Comparison of ENCODE assay signal across 28 cellular contexts in the genomic region with DNA sequence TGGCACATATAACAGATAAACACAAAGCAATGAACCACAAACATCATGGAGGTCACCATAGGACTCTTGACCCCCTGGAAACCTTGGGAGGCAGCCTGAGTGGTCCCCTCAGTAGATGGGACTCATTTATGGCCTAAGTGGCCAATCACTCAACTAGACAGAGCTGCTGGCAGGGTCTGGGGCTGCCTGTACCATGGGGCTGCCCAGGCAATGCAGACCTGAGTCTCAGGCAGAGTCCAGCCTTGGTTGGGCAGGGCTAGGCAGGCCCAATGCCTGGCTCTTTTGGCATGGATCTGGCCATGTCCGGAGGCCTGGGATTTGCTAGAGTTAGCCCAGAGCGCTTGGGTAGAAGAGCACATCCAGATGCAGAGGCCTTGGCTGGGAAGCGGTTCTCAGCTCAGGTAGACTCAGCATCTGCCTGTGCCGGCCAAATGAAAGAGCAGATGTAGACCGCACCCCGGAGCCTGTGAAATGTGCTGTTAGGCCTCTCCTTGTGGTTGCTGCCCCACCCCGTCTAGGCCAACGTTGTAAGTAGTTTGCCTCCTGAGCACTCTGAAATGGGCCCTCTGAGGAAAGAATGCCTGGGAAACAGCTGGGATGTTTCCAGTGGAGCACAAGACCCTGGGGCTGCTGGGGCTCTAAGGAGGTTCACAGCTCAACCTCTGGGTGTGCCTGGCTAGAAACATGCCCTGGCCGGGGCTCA.
"Had no signal": no experiment of that assay in that cellular context is flagged by ENCODE, and none has a peak within 500 bp of the region (broad histone marks: within the 10 kb centered on the region; RNA-seq: fewer than 3 reads in every experiment).

No MANE protein-coding gene starts in this region.

- H3K36me3 ChIP-seq: colonic mucosa, heart left ventricle, WERI-Rb-1 had no signal

- FAIRE-seq: frontal cortex had no signal

- DNase-seq: activated B cell treated with CpG ODN at 0.5 μM for 24 hours; activated CD4-positive, alpha-beta T cell treated with anti-CD3 and anti-CD28 coated beads for 48 hours; activated CD4-positive, alpha-beta T cell treated with anti-CD3 and anti-CD28 coated beads, Interleukin-2, amount 50 U/mL, for 1 hour; activated CD4-positive, alpha-beta T cell treated with anti-CD3 and anti-CD28 coated beads, Interleukin-2, amount 50 U/mL, for 48 hours; activated CD8-positive, alpha-beta memory T cell treated with anti-CD3 and anti-CD28 coated beads for 24 hours; activated CD8-positive, alpha-beta T cell treated with anti-CD3 and anti-CD28 coated beads for 36 hours; activated effector memory CD4-positive, alpha-beta T cell treated with Interleukin-2 at 50 U/mL for 16 hours; activated gamma-delta T cell treated with Interleukin-2 at 50 U/mL for 16 hours; activated naive CD4-positive, alpha-beta T cell treated with anti-CD3 and anti-CD28 coated beads, Interleukin-2, amount 50 U/mL, for 16 hours; activated naive CD4-positive, alpha-beta T cell treated with Interleukin-2 at 50 U/mL for 16 hours; activated T-cell treated with anti-CD3 and anti-CD28 coated beads, Interleukin-2, amount 50 U/mL, for 4 hours; amniotic stem cell; anterior cingulate cortex; body of pancreas; central memory CD4-positive, alpha-beta T cell; cerebellar nuclear complex; colonic mucosa; effector CD8-positive, alpha-beta T cell; foreskin fibroblast; heart left ventricle; T-helper 1 cell; T-helper 17 cell; T1000; WERI-Rb-1 had no signal

- H3K4me3 ChIP-seq: body of pancreas, colonic mucosa, heart left ventricle had no signal

- H3K27me3 ChIP-seq: body of pancreas, colonic mucosa, heart left ventricle had no signal

- H3K4me1 ChIP-seq: body of pancreas, colonic mucosa had no signal

- ATAC-seq: activated CD4-positive, CD25-positive, alpha-beta regulatory T cell treated with anti-CD3 and anti-CD28 coated beads, Interleukin-2, amount 50 U/mL, for 24 hours; activated CD8-positive, alpha-beta T cell treated with anti-CD3 and anti-CD28 coated beads for 36 hours; activated T-cell treated with anti-CD3 and anti-CD28 coated beads, Interleukin-2, amount 50 U/mL, for 4 hours; activated T-helper 17 cell treated with anti-CD3 and anti-CD28 coated beads, Interleukin-2, amount 50 U/mL, for 72 hours; body of pancreas; esophagus mucosa; heart left ventricle; T-helper 17 cell had no signal

- H3K27ac ChIP-seq: body of pancreas, colonic mucosa, heart left ventricle, WERI-Rb-1 had no signal

- H3K9me3 ChIP-seq: body of pancreas, colonic mucosa, heart left ventricle had no signal
